Comparison of ENCODE assay signal across 8 cellular contexts in genomic region chr2:26001743-26002341, GRCh38. TPM values are rescaled to one million over a fixed set of nuclear protein-coding genes. Genes with fewer than 3 reads are reported as not detected.
DNase-seq lines count a peak whose midpoint lies in the region; ATAC-seq, FAIRE-seq and TF ChIP-seq lines count a peak whose summit lies in the region.

No MANE protein-coding gene starts in this region.

- no peak for FAIRE-seq in HepG2 (lab: Jason Lieb, UNC)

- TF ChIP-seq CTCF in breast epithelium (IDR thresholded peaks at IDR 0.05) (no peak), HepG2 (CRISPR knock-in tag; IDR thresholded peaks at IDR 0.05) (no peak), thoracic aorta (IDR thresholded peaks at IDR 0.05) (no peak)

- no peaks in the 10 kb centered on the region for H3K79me2 ChIP-seq in HepG2 (ENCODE audit: insufficient read depth, low read length)

- POLR2A ChIA-PET in HepG2 (lab: Yijun Ruan, JAX) = no interaction called here

- no peak overlapping the region for H3K4me2 ChIP-seq in HepG2 (ENCODE audit: low read depth, low read length)

- TF ChIP-seq EP300 in HepG2 (IDR thresholded peaks at IDR 0.05; ENCODE audit: low read depth in 2 of 2, low read length in 2 of 2) = no peak
- no peak for TF ChIP-seq EP300 in HepG2 (CRISPR knock-in tag; IDR thresholded peaks at IDR 0.05; ENCODE audit: borderline replicate concordance)

- in situ Hi-C loops in HepG2 (cut with HindIII; ENCODE audit: extremely low pct_ligation_motif_present, low pct_unique_long_range_greater_than_20kb) = no loop called here

- no peaks in the 10 kb centered on the region for H3K27me3 ChIP-seq in breast epithelium
- H3K27me3 ChIP-seq in HepG2 (ENCODE audit: control insufficient read depth in 1 of 2, insufficient read depth in 2 of 2, low read length in 2 of 2) = peaks cover 0 to 8% of the 10 kb centered on the region in 2 experiments; a peak in 3 of 5 replicates
- H3K27me3 ChIP-seq in thoracic aorta (replicated peaks; ENCODE audit: insufficient read depth) = no peaks in the 10 kb centered on the region

- ATAC-seq in HepG2 = no peak
- no peak for ATAC-seq in thoracic aorta (ENCODE audit: insufficient number of reproducible peaks, low FRiP score, low read depth)
- ATAC-seq in GM21367 (IDR thresholded peaks at IDR 0.05; ENCODE audit: unreplicated experiment) = no peak

- H3K27ac ChIP-seq in breast epithelium (peak overlapping the region; percentile 70 to 79), HepG2 (ENCODE audit: extremely low read length, insufficient read depth, low read length) (no peak overlapping the region), thoracic aorta (peak overlapping the region; percentile 57 to 76)

- TF ChIP-seq POLR2A in breast epithelium (IDR thresholded peaks at IDR 0.05) (no peak), HepG2 (IDR thresholded peaks at IDR 0.05; ENCODE audit: insufficient read depth in 1 of 2, low read depth in 2 of 2, low read length in 2 of 2) (no peak)

- H3K9me3 ChIP-seq in breast epithelium (no peaks in the 10 kb centered on the region), HepG2 (ENCODE audit: low read length) (no peaks in the 10 kb centered on the region), thoracic aorta (no peaks in the 10 kb centered on the region)

- H3K4me1 ChIP-seq in breast epithelium (peaks cover 8 to 9% of the 10 kb centered on the region in 2 donors), HepG2 (ENCODE audit: insufficient read depth, low read length) (peaks cover 60% of the 10 kb centered on the region), thoracic aorta (ENCODE audit: control insufficient read depth in 1 of 2, low read depth in 2 of 2) (peaks cover 35 to 60% of the 10 kb centered on the region in 2 donors)

- CTCF ChIA-PET in HepG2 (lab: Yijun Ruan, JAX; ENCODE audit: low intra/inter-chr PET ratio, low total read pairs) = no interaction called here

- no peaks in the 10 kb centered on the region for H3K36me3 ChIP-seq in breast epithelium
- no peaks in the 10 kb centered on the region for H3K36me3 ChIP-seq in HepG2 (replicated peaks in 1 of 2; ENCODE audit: control insufficient read depth in 1 of 2, insufficient read depth in 2 of 2, low read length in 2 of 2)
- H3K36me3 ChIP-seq in thoracic aorta = no peaks in the 10 kb centered on the region

- no peak for TF ChIP-seq RAD21 in HepG2 (CRISPR knock-in tag; IDR thresholded peaks at IDR 0.05)

- DNase-seq in LHCN-M2 (ENCODE audit: low read depth) (peak; percentile 37), breast epithelium (ENCODE audit: low spot score in 2 of 2) (peak in 1 of 2 donors; percentile 60), HepG2 (ENCODE audit: low spot score) (no peak), thoracic aorta (ENCODE audit: low spot score) (peak; percentile 47), OCI-M1 (lab: John Stamatoyannopoulos, UW) (no peak), NCI-H82 treated with DMSO at 0.1 percent for 48 hours (lab: John Stamatoyannopoulos, UW; ENCODE audit: unreplicated experiment) (no peak), DMS153 (lab: John Stamatoyannopoulos, UW) (no peak)

- H3K9ac ChIP-seq in HepG2 (ENCODE audit: insufficient read depth, low read depth, low read length) = no peak overlapping the region

- intact Hi-C loops in breast epithelium (cut with DNase I; ENCODE audit: low total_unique reads) (no loop called here), HepG2 (cut with micrococcal nuclease; ENCODE audit: unreplicated experiment) (no loop called here)

- H3K4me3 ChIP-seq in breast epithelium (no peak overlapping the region), HepG2 (replicated peaks in 1 of 3; ENCODE audit: insufficient read depth in 1 of 3, low read depth in 2 of 3, low read length in 3 of 3) (no peak overlapping the region), thoracic aorta (peak overlapping the region; percentile 2)

- BruUV-seq in HepG2 (replicated peaks; lab: Mats Ljungman, UMichigan) = no TSS peak

- 12% methylated on average over 4 of the region's 4 CpGs for WGBS in HepG2 (ENCODE audit: low lambda C conversion rate)

- H4K20me1 ChIP-seq in HepG2 (ENCODE audit: insufficient read depth, low read length) = no peaks in the 10 kb centered on the region

- no peak overlapping the region for H2AFZ ChIP-seq in HepG2 (ENCODE audit: low read length)

TF ChIP-seq in HepG2, 621 proteins besides CTCF, POLR2A, EP300 and RAD21:
- TF ChIP-seq ZNF556 (CRISPR knock-in tag; IDR thresholded peaks at IDR 0.05; ENCODE audit: borderline replicate concordance) (no peak), KAT2B (IDR thresholded peaks at IDR 0.05; ENCODE audit: borderline replicate concordance, low read depth, low read length) (no peak), SCMH1 (CRISPR knock-in tag; IDR thresholded peaks at IDR 0.05; ENCODE audit: borderline replicate concordance) (no peak), ZNF615 (CRISPR knock-in tag; IDR thresholded peaks at IDR 0.05; ENCODE audit: borderline replicate concordance) (no peak), ARNT (IDR thresholded peaks at IDR 0.05) (no peak), HNRNPL (IDR thresholded peaks at IDR 0.05; ENCODE audit: low read depth, low read length) (0 out of 2 replicates have a peak, but pooled peaks have one; percentile 24)
TF ChIP-seq in HepG2: peak in this region for 1.

RNA-seq across cellular contexts. Expression of gene KIF3C, which starts 19.5 kb away (rescaled TPM):
- 9.0 and 9.3 TPM in 2 replicates for total RNA-seq in LHCN-M2 (2014; rRNA removed)
- 17.3 TPM for polyA plus RNA-seq in LHCN-M2 (2012)
- total RNA-seq in breast epithelium = 10 to 100 TPM in 1 of 3 donors, 1 to 10 TPM in 2; 3.4 to 32.8 (median 6.0) TPM
- total RNA-seq in HepG2 (2016; rRNA removed; fragmentation: Illumina TruSeq; extraction: Trizol) = 3.4 and 3.6 TPM in 2 replicates
- 2.6 and 3.1 TPM in 2 replicates for total RNA-seq in HepG2 (2016; cell fraction: cytosol; rRNA removed; fragmentation: Illumina TruSeq; extraction: Trizol; ENCODE audit: low read depth)
- total RNA-seq in HepG2 (2016; cell fraction: insoluble cytoplasmic fraction; rRNA removed; fragmentation: Illumina TruSeq; extraction: Trizol) = 3.3 and 4.2 TPM in 2 replicates
- 6.0 and 7.0 TPM in 2 replicates for total RNA-seq in HepG2 (2016; cell fraction: membrane; rRNA removed; fragmentation: Illumina TruSeq; extraction: Trizol)
- 3.7 TPM in 2 replicates for total RNA-seq in HepG2 (2016; cell fraction: nucleus; rRNA removed; fragmentation: Illumina TruSeq; extraction: Trizol)
- 4.8 and 4.9 TPM in 2 replicates for polyA plus RNA-seq in HepG2 (2011; rRNA removed)
- 3.8 and 4.0 TPM in 2 replicates for polyA plus RNA-seq in HepG2 (2011; cell fraction: cytosol; rRNA removed)
- polyA plus RNA-seq in HepG2 (2011; cell fraction: nucleus; rRNA removed) = 3.6 and 4.6 TPM in 2 replicates
- 7.3 and 11.4 TPM in 2 replicates for polyA plus RNA-seq in HepG2 (2012)
- 2.1 and 2.7 TPM in 2 replicates for polyA plus RNA-seq in HepG2 (2016; cell fraction: cytosol; fragmentation: Illumina TruSeq; extraction: Trizol; ENCODE audit: low read depth)
- 3.7 and 4.9 TPM in 2 replicates for polyA plus RNA-seq in HepG2 (2016; cell fraction: insoluble cytoplasmic fraction; fragmentation: Illumina TruSeq; extraction: Trizol; ENCODE audit: low read depth)
- 6.1 and 6.3 TPM in 2 replicates for polyA plus RNA-seq in HepG2 (2016; cell fraction: membrane; fragmentation: Illumina TruSeq; extraction: Trizol; ENCODE audit: low read depth)
- 4.6 and 4.7 TPM in 2 replicates for polyA plus RNA-seq in HepG2 (2016; cell fraction: nucleus; fragmentation: Illumina TruSeq; extraction: Trizol; ENCODE audit: insufficient read depth, low read depth)
- 2.6 and 8.0 TPM in 2 replicates for polyA minus RNA-seq in HepG2 (2011; rRNA and poly(A)+ RNA removed; ENCODE audit: low replicate concordance)
- polyA minus RNA-seq in HepG2 (2011; cell fraction: cytosol; rRNA and poly(A)+ RNA removed) = 3.7 and 5.7 TPM in 2 replicates
- polyA minus RNA-seq in HepG2 (2011; cell fraction: nucleus; rRNA and poly(A)+ RNA removed) = 5.5 and 7.8 TPM in 2 replicates
- 10 to 100 TPM in 1 of 2 donors, 1 to 10 TPM in 1; 8.7 to 18.8 TPM for total RNA-seq in thoracic aorta

RNA-seq across cellular contexts. Expression of gene RAB10, which starts 32.0 kb away (rescaled TPM):
- total RNA-seq in LHCN-M2 (2014; rRNA removed) (124 and 143 TPM in 2 replicates), breast epithelium (100 to 1,000 TPM in 2 of 3 donors, 10 to 100 TPM in 1; 82.6 to 101 (median 100) TPM), HepG2 (2016; rRNA removed; fragmentation: Illumina TruSeq; extraction: Trizol) (106 and 120 TPM in 2 replicates), thoracic aorta (10 to 100 TPM; 73.9 to 80.8 TPM)
- 78.1 TPM for polyA plus RNA-seq in LHCN-M2 (2012)
- total RNA-seq in HepG2 (2016; cell fraction: cytosol; rRNA removed; fragmentation: Illumina TruSeq; extraction: Trizol; ENCODE audit: low read depth) = 19.3 and 24.2 TPM in 2 replicates
- total RNA-seq in HepG2 (2016; cell fraction: insoluble cytoplasmic fraction; rRNA removed; fragmentation: Illumina TruSeq; extraction: Trizol) = 113 and 116 TPM in 2 replicates
- total RNA-seq in HepG2 (2016; cell fraction: membrane; rRNA removed; fragmentation: Illumina TruSeq; extraction: Trizol) = 40.0 and 43.5 TPM in 2 replicates
- total RNA-seq in HepG2 (2016; cell fraction: nucleus; rRNA removed; fragmentation: Illumina TruSeq; extraction: Trizol) = 72.2 and 76.5 TPM in 2 replicates
- polyA plus RNA-seq in HepG2 (2011; rRNA removed) = 39.0 and 48.2 TPM in 2 replicates
- 33.3 and 40.9 TPM in 2 replicates for polyA plus RNA-seq in HepG2 (2011; cell fraction: cytosol; rRNA removed)
- 28.6 and 31.9 TPM in 2 replicates for polyA plus RNA-seq in HepG2 (2011; cell fraction: nucleus; rRNA removed)
- 98.5 and 102 TPM in 2 replicates for polyA plus RNA-seq in HepG2 (2012)
- polyA plus RNA-seq in HepG2 (2016; cell fraction: cytosol; fragmentation: Illumina TruSeq; extraction: Trizol; ENCODE audit: low read depth) = 18.0 and 27.8 TPM in 2 replicates
- 113 and 118 TPM in 2 replicates for polyA plus RNA-seq in HepG2 (2016; cell fraction: insoluble cytoplasmic fraction; fragmentation: Illumina TruSeq; extraction: Trizol; ENCODE audit: low read depth)
- polyA plus RNA-seq in HepG2 (2016; cell fraction: membrane; fragmentation: Illumina TruSeq; extraction: Trizol; ENCODE audit: low read depth) = 28.6 and 39.1 TPM in 2 replicates
- polyA plus RNA-seq in HepG2 (2016; cell fraction: nucleus; fragmentation: Illumina TruSeq; extraction: Trizol; ENCODE audit: insufficient read depth, low read depth) = 112 and 122 TPM in 2 replicates
- 42.7 and 61.6 TPM in 2 replicates for polyA minus RNA-seq in HepG2 (2011; rRNA and poly(A)+ RNA removed; ENCODE audit: low replicate concordance)
- 82.0 and 98.0 TPM in 2 replicates for polyA minus RNA-seq in HepG2 (2011; cell fraction: cytosol; rRNA and poly(A)+ RNA removed)
- polyA minus RNA-seq in HepG2 (2011; cell fraction: nucleus; rRNA and poly(A)+ RNA removed) = 46.1 and 55.2 TPM in 2 replicates

Comparison
In these comparisons a context has a peak if more than half of its experiments do, and no peak if none do; other contexts are left out.
1. DNase-seq: peak in LHCN-M2 (single experiment) and thoracic aorta (single experiment); none in HepG2 (single experiment), OCI-M1 (single experiment), NCI-H82 treated with DMSO at 0.1 percent for 48 hours (single experiment) and DMS153 (single experiment).